8 cellular contexts compared by ENCODE assay signal in genomic region chr20:41738584-41739193, GRCh38.
A peak's percentile ranks its signal among the peaks of the same experiment; 100 is the strongest.
DNase-seq lines count a peak whose midpoint lies in the region; FAIRE-seq and TF ChIP-seq lines count a peak whose summit lies in the region.

No MANE protein-coding gene starts in this region.

- no peak for TF ChIP-seq POLR2A in adrenal gland (IDR thresholded peaks at IDR 0.05)

- H3K4me1 ChIP-seq in OCI-LY1 (ENCODE audit: insufficient read depth, low read length, severe bottlenecking) (no peaks in the 10 kb centered on the region), adrenal gland (replicated peaks in 1 of 2) (no peaks in the 10 kb centered on the region), hepatocyte (ENCODE audit: insufficient read depth) (no peaks in the 10 kb centered on the region), small intestine (ENCODE audit: control insufficient read depth in 2 of 2, insufficient read depth in 1 of 2, low read depth in 1 of 2, low read length in 1 of 2) (no peaks in the 10 kb centered on the region)

- no peaks in the 10 kb centered on the region for H3K9me2 ChIP-seq in OCI-LY1 (ENCODE audit: low read depth, low read length)
- no peaks in the 10 kb centered on the region for H3K9me2 ChIP-seq in hepatocyte (replicated peaks; ENCODE audit: insufficient read depth)

- DNase-seq in DMS 273 (lab: John Stamatoyannopoulos, UW; ENCODE audit: unreplicated experiment) (peak; percentile 71), DMS 273 treated with DMSO at 0.1 percent for 48 hours (lab: John Stamatoyannopoulos, UW) (no peak), HTR-8/SVneo (ENCODE audit: insufficient read length, low spot score) (peak; percentile 74), adrenal gland (peak; percentile 43 to 80 (median 54)), hepatocyte (ENCODE audit: low spot score) (peak; percentile 72), small intestine (peak; percentile 49), GF-D8 (lab: John Stamatoyannopoulos, UW) (no peak)

- H3K79me2 ChIP-seq in OCI-LY1 (ENCODE audit: insufficient read depth, low read length), result no peaks in the 10 kb centered on the region
- no peaks in the 10 kb centered on the region for H3K79me2 ChIP-seq in hepatocyte

- H2AFZ ChIP-seq in OCI-LY1 (ENCODE audit: low read length) (no peak overlapping the region), hepatocyte (peak overlapping the region; percentile 28)

- WGBS in adrenal gland, 4 donors, result 14 to 17% (median 16%) methylated on average over 7 of the region's 7 CpGs
- 8% methylated on average over 7 of the region's 7 CpGs for WGBS in hepatocyte (ENCODE audit: low lambda C conversion rate, missing lambda C conversion rate)
- WGBS in small intestine, 3 donors, result 12 to 17% (median 13%) methylated on average over 7 of the region's 7 CpGs

- H3K4me2 ChIP-seq in OCI-LY1 (ENCODE audit: low read length) (no peak overlapping the region), hepatocyte (no peak overlapping the region)

- FAIRE-seq in HTR-8/SVneo (lab: Jason Lieb, UNC) (peak; percentile 82), small intestine (lab: Jason Lieb, UNC) (no peak)

- no peaks in the 10 kb centered on the region for H3F3A ChIP-seq in OCI-LY1 (ENCODE audit: insufficient read depth, low read length)

- TF ChIP-seq CTCF in OCI-LY1 (IDR thresholded peaks at IDR 0.05; ENCODE audit: low read length), result peak; percentile 87
- peak; percentile 59 to 86 (median 74) for TF ChIP-seq CTCF in adrenal gland (IDR thresholded peaks at IDR 0.05)
- peak; percentile 94 for TF ChIP-seq CTCF in hepatocyte (IDR thresholded peaks at IDR 0.05; ENCODE audit: poor library complexity)

- H4K20me1 ChIP-seq in OCI-LY1 (ENCODE audit: insufficient read depth, low read length), result no peaks in the 10 kb centered on the region
- no peaks in the 10 kb centered on the region for H4K20me1 ChIP-seq in hepatocyte (ENCODE audit: insufficient read depth, poor library complexity, severe bottlenecking)

- H3K9ac ChIP-seq in OCI-LY1 (ENCODE audit: low read length), result no peak overlapping the region

- intact Hi-C loops in adrenal gland (cut with DNase I), result loop anchor here in 1 of 2 donors (5.0 to 10.0 kb wide), 2 partner anchors 796 to 1449 kb away; partner anchors contain the start of gene PTPRT

- H3K9me3 ChIP-seq in OCI-LY1 (ENCODE audit: low read length), result no peaks in the 10 kb centered on the region
- H3K9me3 ChIP-seq in adrenal gland (replicated peaks in 1 of 3), result no peaks in the 10 kb centered on the region
- no peaks in the 10 kb centered on the region for H3K9me3 ChIP-seq in hepatocyte (ENCODE audit: low read depth)
- no peaks in the 10 kb centered on the region for H3K9me3 ChIP-seq in small intestine (ENCODE audit: control insufficient read depth, low read depth)

- H3K27ac ChIP-seq in OCI-LY1 (ENCODE audit: low read depth, low read length, poor library complexity, severe bottlenecking) (no peak overlapping the region), adrenal gland (no peak overlapping the region), hepatocyte (no peak overlapping the region), small intestine (ENCODE audit: low read depth in 1 of 2, low read length in 1 of 2) (no peak overlapping the region)

- H3K27me3 ChIP-seq in OCI-LY1 (ENCODE audit: insufficient read depth, low read length) (no peaks in the 10 kb centered on the region), adrenal gland (no peaks in the 10 kb centered on the region), hepatocyte (no peaks in the 10 kb centered on the region), small intestine (ENCODE audit: control insufficient read depth in 2 of 2, insufficient read depth in 2 of 2, low read length in 2 of 2) (no peaks in the 10 kb centered on the region)

- H3K4me3 ChIP-seq in OCI-LY1 (ENCODE audit: low read depth, low read length, poor library complexity, severe bottlenecking) (no peak overlapping the region), adrenal gland (no peak overlapping the region), hepatocyte (no peak overlapping the region), small intestine (ENCODE audit: low read depth in 1 of 2, low read length in 2 of 2) (no peak overlapping the region)

- H3K36me3 ChIP-seq in OCI-LY1 (ENCODE audit: insufficient read depth, low read length) (no peaks in the 10 kb centered on the region), adrenal gland (replicated peaks in 1 of 2) (no peaks in the 10 kb centered on the region), hepatocyte (replicated peaks; ENCODE audit: insufficient read depth, low read depth) (no peaks in the 10 kb centered on the region), small intestine (ENCODE audit: control insufficient read depth in 2 of 2, insufficient read depth in 2 of 2, low read length in 2 of 2) (no peaks in the 10 kb centered on the region)

Comparison
In these comparisons a context has a peak if more than half of its experiments do, and no peak if none do; other contexts are left out.
1. DNase-seq: peak in DMS 273 (single experiment), HTR-8/SVneo (single experiment), adrenal gland (7 of 7), hepatocyte (single experiment) and small intestine (single experiment); none in DMS 273 treated with DMSO at 0.1 percent for 48 hours (single experiment) and GF-D8 (single experiment).
2. Peak in every context shown above with its lines, with median percentiles within 50 percentile points of each other: CTCF ChIP-seq.